ENCODE assay signal across 13 cellular contexts in genomic region chr19:28299649-28300048, GRCh38.
DNase-seq lines count a peak whose midpoint lies in the region; ATAC-seq and TF ChIP-seq lines count a peak whose summit lies in the region.
"Had no signal": no experiment of that assay in that cellular context is flagged by ENCODE, and none has a peak within 500 bp of the region (broad histone marks: within the 10 kb centered on the region; RNA-seq: fewer than 3 reads in every experiment).

No MANE protein-coding gene starts in this region.

- H3K27ac Mint-ChIP-seq in Calu3 (ENCODE audit: unreplicated experiment), result no peak overlapping the region
- H3K27ac Mint-ChIP-seq in activated CD4-positive, alpha-beta T cell treated with anti-CD3 and anti-CD28 coated beads, Interleukin-2, amount 10 ng/mL, durations not matched to agents 7 days and 5 days, result no peak overlapping the region
- H3K27ac Mint-ChIP-seq: CD8-positive, alpha-beta memory T cell had no signal

- peaks cover 9% of the 10 kb centered on the region for H3K9me3 Mint-ChIP-seq in Calu3 (ENCODE audit: low read depth, unreplicated experiment)
- no peaks in the 10 kb centered on the region for H3K9me3 Mint-ChIP-seq in activated CD4-positive, alpha-beta T cell treated with anti-CD3 and anti-CD28 coated beads, Interleukin-2, amount 10 ng/mL, durations not matched to agents 7 days and 5 days

- H3K9me3 ChIP-seq in A673 (ENCODE audit: low read depth, low read length, poor library complexity, severe bottlenecking), result peaks cover 16% of the 10 kb centered on the region
- H3K9me3 ChIP-seq: Caco-2 had no signal

- no peaks in the 10 kb centered on the region for H3K4me1 Mint-ChIP-seq in Calu3 (ENCODE audit: low read depth, unreplicated experiment)
- H3K4me1 Mint-ChIP-seq in activated CD4-positive, alpha-beta T cell treated with anti-CD3 and anti-CD28 coated beads, Interleukin-2, amount 10 ng/mL, durations not matched to agents 7 days and 5 days, result no peaks in the 10 kb centered on the region
- H3K4me1 Mint-ChIP-seq: CD8-positive, alpha-beta memory T cell had no signal

- no peaks in the 10 kb centered on the region for H3K36me3 Mint-ChIP-seq in Calu3 (ENCODE audit: insufficient read depth, unreplicated experiment)
- H3K36me3 Mint-ChIP-seq in activated CD4-positive, alpha-beta T cell treated with anti-CD3 and anti-CD28 coated beads, Interleukin-2, amount 10 ng/mL, durations not matched to agents 7 days and 5 days (ENCODE audit: low read depth), result no peaks in the 10 kb centered on the region
- H3K36me3 Mint-ChIP-seq: CD8-positive, alpha-beta memory T cell had no signal

- H3K27me3 ChIP-seq in H7 (ENCODE audit: control insufficient read depth, insufficient read depth, low read length) (no peaks in the 10 kb centered on the region), A673 (replicated peaks; ENCODE audit: insufficient read depth, low read depth, low read length, poor library complexity) (no peaks in the 10 kb centered on the region)
- H3K27me3 ChIP-seq: BE2C had no signal

- BruUV-seq in Calu3 (replicated peaks; lab: Mats Ljungman, UMichigan) (no TSS peak), A673 (replicated peaks; lab: Mats Ljungman, UMichigan) (no TSS peak)

- H3K4me3 Mint-ChIP-seq in Calu3 (ENCODE audit: low read depth, unreplicated experiment), result no peak overlapping the region
- no peak overlapping the region for H3K4me3 Mint-ChIP-seq in activated CD4-positive, alpha-beta T cell treated with anti-CD3 and anti-CD28 coated beads, Interleukin-2, amount 10 ng/mL, durations not matched to agents 7 days and 5 days
- H3K4me3 Mint-ChIP-seq: CD8-positive, alpha-beta memory T cell had no signal

- TF ChIP-seq POLR2A in NB4 (IDR thresholded peaks at IDR 0.05; ENCODE audit: extremely low read depth, insufficient read length), result no peak

- intact Hi-C loops in left colon (cut with DNase I, micrococcal nuclease), result no loop called here
- intact Hi-C loops in Calu3 (cut with micrococcal nuclease; ENCODE audit: unreplicated experiment), result no loop called here
- intact Hi-C loops in A673 (cut with micrococcal nuclease; ENCODE audit: unreplicated experiment), result no loop called here

- TF ChIP-seq CTCF in NB4 (IDR thresholded peaks at IDR 0.05; ENCODE audit: low read depth, low read length), result no peak
- TF ChIP-seq CTCF in Calu3 (IDR thresholded peaks at IDR 0.05; ENCODE audit: unreplicated experiment), result no peak
- TF ChIP-seq CTCF in A673 (conservative IDR thresholded peaks at IDR 0.05; ENCODE audit: low read depth, low read length), result no peak

- POLR2A ChIA-PET in A673 (lab: Charles Lee; ENCODE audit: low non-redundant PET), result no interaction called here
- POLR2A ChIA-PET in activated CD4-positive, alpha-beta T cell treated with anti-CD3 and anti-CD28 coated beads, Interleukin-2, amount 10 ng/mL, durations not matched to agents 7 days and 5 days (lab: Charles Lee), result no interaction called here

- no peak overlapping the region for H3K27ac ChIP-seq in A673 (ENCODE audit: low read depth, low read length, poor library complexity, severe bottlenecking)
- H3K27ac ChIP-seq: GM23248 had no signal

- peak; percentile 45 for DNase-seq in H7
- DNase-seq in NB4 (ENCODE audit: low read depth), result peak; percentile 33
- no peak for DNase-seq in left colon
- DNase-seq in Calu3, result no peak
- DNase-seq in A673 (ENCODE audit: low spot score), result no peak
- no peak for DNase-seq in activated CD4-positive, alpha-beta T cell treated with anti-CD3 and anti-CD28 coated beads, Interleukin-2, amount 10 ng/mL, durations not matched to agents 7 days and 5 days
- no peak for DNase-seq in SIG-M5 treated with dmso at 0.1 percent for 504 hours (lab: John Stamatoyannopoulos, UW; ENCODE audit: unreplicated experiment)
- DNase-seq: BE2C; Caco-2; CD8-positive, alpha-beta memory T cell; DMS53; GM23248; HCEC 1CT had no signal

- no peaks in the 10 kb centered on the region for H3K36me3 ChIP-seq in H7 (replicated peaks; ENCODE audit: control insufficient read depth, insufficient read depth, low read length)
- H3K36me3 ChIP-seq in A673 (ENCODE audit: insufficient read depth, low read length, poor library complexity, severe bottlenecking), result no peaks in the 10 kb centered on the region
- H3K36me3 ChIP-seq: BE2C had no signal

- CTCF ChIA-PET in Calu3 (lab: Charles Lee) (no interaction called here), A673 (lab: Charles Lee) (no interaction called here)
- CTCF ChIA-PET in activated CD4-positive, alpha-beta T cell treated with anti-CD3 and anti-CD28 coated beads, Interleukin-2, amount 10 ng/mL, durations not matched to agents 7 days and 5 days (lab: Charles Lee), result no interaction called here

- no peaks in the 10 kb centered on the region for H3K27me3 Mint-ChIP-seq in Calu3 (ENCODE audit: unreplicated experiment)
- no peaks in the 10 kb centered on the region for H3K27me3 Mint-ChIP-seq in activated CD4-positive, alpha-beta T cell treated with anti-CD3 and anti-CD28 coated beads, Interleukin-2, amount 10 ng/mL, durations not matched to agents 7 days and 5 days

- H3K4me3 ChIP-seq in H7 (ENCODE audit: insufficient read depth, low read depth, low read length), result no peak overlapping the region
- H3K4me3 ChIP-seq in NB4 (ENCODE audit: low read depth, low read length), result no peak overlapping the region
- H3K4me3 ChIP-seq in A673 (ENCODE audit: low read depth, low read length, poor library complexity, severe bottlenecking), result no peak overlapping the region
- H3K4me3 ChIP-seq: GM23248 had no signal

- H3K4me1 ChIP-seq in A673 (ENCODE audit: insufficient read depth, low read length, poor library complexity, severe bottlenecking), result peaks cover 2% of the 10 kb centered on the region
- H3K4me1 ChIP-seq: BE2C, Caco-2 had no signal

- ATAC-seq in left colon, result peak; percentile 67

Comparison
In these comparisons a context has a peak if more than half of its experiments do, and no peak if none do; other contexts are left out.
1. DNase-seq: peak in H7 (single experiment) and NB4 (single experiment); none in left colon (0 of 2), Calu3 (single experiment), A673 (single experiment), activated CD4-positive, alpha-beta T cell treated with anti-CD3 and anti-CD28 coated beads, Interleukin-2, amount 10 ng/mL, durations not matched to agents 7 days and 5 days (single experiment) and SIG-M5 treated with dmso at 0.1 percent for 504 hours (single experiment).